ENCODE assay signal across 8 cellular contexts in genomic region chr10:43203491-43204393, GRCh38.
DNase-seq lines count a peak whose midpoint lies in the region; ATAC-seq, FAIRE-seq and TF ChIP-seq lines count a peak whose summit lies in the region.

No MANE protein-coding gene starts in this region.

- ATAC-seq in HG02970 (IDR thresholded peaks at IDR 0.05; ENCODE audit: low FRiP score, unreplicated experiment) (no peak), GM21717 (IDR thresholded peaks at IDR 0.05; ENCODE audit: unreplicated experiment) (no peak), HG03571 (IDR thresholded peaks at IDR 0.05; ENCODE audit: unreplicated experiment) (no peak)

- peak; percentile 13 for DNase-seq in BE2C
- peak; percentile 1 for DNase-seq in H54 (ENCODE audit: insufficient read length, low spot score)
- DNase-seq in activated CD8-positive, alpha-beta memory T cell treated with anti-CD3 and anti-CD28 coated beads, Interleukin-2, amount 50 U/mL, for 48 hours: peak; percentile 63
- peak; percentile 19 to 63 for DNase-seq in tibial artery

- H3K27me3 ChIP-seq in BE2C: no peaks in the 10 kb centered on the region
- no peaks in the 10 kb centered on the region for H3K27me3 ChIP-seq in iPS-18a (ENCODE audit: control insufficient read depth, insufficient read depth, low read length)
- H3K27me3 ChIP-seq in tibial artery: peaks cover 0 to 22% of the 10 kb centered on the region in 2 donors

- TF ChIP-seq CTCF in BE2C (IDR thresholded peaks at IDR 0.05; ENCODE audit: low read depth, low read length): no peak
- TF ChIP-seq CTCF in tibial artery (IDR thresholded peaks at IDR 0.05): no peak

- no peak for FAIRE-seq in H54 (lab: Jason Lieb, UNC)

- peak overlapping the region; percentile 37 for H3K27ac ChIP-seq in iPS-18a (ENCODE audit: low read length)
- no peak overlapping the region for H3K27ac ChIP-seq in tibial artery

- H3K4me3 ChIP-seq in BE2C (ENCODE audit: low read depth, low read length): no peak overlapping the region
- H3K4me3 ChIP-seq in iPS-18a (ENCODE audit: low read length): peak overlapping the region; percentile 80
- no peak overlapping the region for H3K4me3 ChIP-seq in tibial artery

- no peaks in the 10 kb centered on the region for H3K4me1 ChIP-seq in BE2C
- peaks cover 3% of the 10 kb centered on the region for H3K4me1 ChIP-seq in iPS-18a (ENCODE audit: control insufficient read depth, low read depth, low read length)
- peaks cover 0 to 18% (median 11%) of the 10 kb centered on the region in 4 donors for H3K4me1 ChIP-seq in tibial artery

- TF ChIP-seq POLR2A in H54 (IDR thresholded peaks at IDR 0.05; ENCODE audit: low read depth, low read length): no peak

- intact Hi-C loops in tibial artery (cut with DNase I; ENCODE audit: low total_unique reads): no loop called here

- H3K9ac ChIP-seq in iPS-18a (ENCODE audit: low read length): peak overlapping the region; percentile 31

- H3K9me3 ChIP-seq in BE2C (no peaks in the 10 kb centered on the region), iPS-18a (ENCODE audit: control insufficient read depth, low read depth, low read length) (no peaks in the 10 kb centered on the region), tibial artery (no peaks in the 10 kb centered on the region)

- H3K36me3 ChIP-seq in BE2C (no peaks in the 10 kb centered on the region), iPS-18a (ENCODE audit: control insufficient read depth, low read depth, low read length) (peaks cover 15% of the 10 kb centered on the region), tibial artery (peaks cover 0 to 19% (median 0%) of the 10 kb centered on the region in 3 donors)

Comparison
In these comparisons a context has a peak if more than half of its experiments do, and no peak if none do; other contexts are left out.
1. DNase-seq: peak in every context shown above with its lines; median percentile 63 in activated CD8-positive, alpha-beta memory T cell treated with anti-CD3 and anti-CD28 coated beads, Interleukin-2, amount 50 U/mL, for 48 hours; 41 in tibial artery; 13 in BE2C; 1 in H54.